In the genomic region with DNA sequence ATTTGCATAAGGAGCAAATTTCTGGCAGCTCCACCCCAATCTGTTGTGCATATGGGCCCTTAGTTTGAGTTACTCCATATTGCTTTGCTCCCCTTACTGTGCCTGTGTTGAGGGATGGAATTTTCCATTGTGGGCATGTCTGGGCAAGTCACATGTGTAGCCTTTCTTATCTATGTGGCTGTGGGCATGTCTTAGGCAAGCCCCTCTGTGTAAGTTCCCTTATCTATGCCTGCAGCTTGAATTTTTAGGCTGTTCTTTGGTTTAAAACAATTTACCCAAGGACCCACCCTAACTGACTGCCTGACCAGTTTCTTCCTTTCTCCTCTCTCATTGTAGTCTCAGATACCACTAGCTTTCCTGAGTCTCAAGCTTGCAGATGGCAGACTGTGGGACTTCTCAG, we compare ENCODE assay signal across 1 cellular context.
TF ChIP-seq lines count a peak whose summit lies in the region.

No MANE protein-coding gene starts in this region.

TF ChIP-seq in WTC11, 78 proteins besides CTCF, POLR2A, EP300 and RAD21:
- TF ChIP-seq NR2C2 (CRISPR knock-in tag; IDR thresholded peaks at IDR 0.05) (no peak), ATF3 (CRISPR knock-in tag; conservative IDR thresholded peaks at IDR 0.05) (no peak), ZNF423 (CRISPR knock-in tag; IDR thresholded peaks at IDR 0.05) (no peak), ELF4 (CRISPR knock-in tag; IDR thresholded peaks at IDR 0.05; ENCODE audit: low read depth) (no peak), ZNF219 (CRISPR knock-in tag; IDR thresholded peaks at IDR 0.05; ENCODE audit: borderline replicate concordance) (no peak), SOX15 (CRISPR knock-in tag; IDR thresholded peaks at IDR 0.05) (no peak), CREB1 (CRISPR knock-in tag; IDR thresholded peaks at IDR 0.05) (no peak), EMX1 (CRISPR knock-in tag; IDR thresholded peaks at IDR 0.05) (no peak)
- TF ChIP-seq, protein P1, sequence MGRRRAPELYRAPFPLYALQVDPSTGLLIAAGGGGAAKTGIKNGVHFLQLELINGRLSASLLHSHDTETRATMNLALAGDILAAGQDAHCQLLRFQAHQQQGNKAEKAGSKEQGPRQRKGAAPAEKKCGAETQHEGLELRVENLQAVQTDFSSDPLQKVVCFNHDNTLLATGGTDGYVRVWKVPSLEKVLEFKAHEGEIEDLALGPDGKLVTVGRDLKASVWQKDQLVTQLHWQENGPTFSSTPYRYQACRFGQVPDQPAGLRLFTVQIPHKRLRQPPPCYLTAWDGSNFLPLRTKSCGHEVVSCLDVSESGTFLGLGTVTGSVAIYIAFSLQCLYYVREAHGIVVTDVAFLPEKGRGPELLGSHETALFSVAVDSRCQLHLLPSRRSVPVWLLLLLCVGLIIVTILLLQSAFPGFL (CRISPR knock-in tag; IDR thresholded peaks at IDR 0.05; ENCODE audit: borderline replicate concordance), result no peak
